In the genomic region with DNA sequence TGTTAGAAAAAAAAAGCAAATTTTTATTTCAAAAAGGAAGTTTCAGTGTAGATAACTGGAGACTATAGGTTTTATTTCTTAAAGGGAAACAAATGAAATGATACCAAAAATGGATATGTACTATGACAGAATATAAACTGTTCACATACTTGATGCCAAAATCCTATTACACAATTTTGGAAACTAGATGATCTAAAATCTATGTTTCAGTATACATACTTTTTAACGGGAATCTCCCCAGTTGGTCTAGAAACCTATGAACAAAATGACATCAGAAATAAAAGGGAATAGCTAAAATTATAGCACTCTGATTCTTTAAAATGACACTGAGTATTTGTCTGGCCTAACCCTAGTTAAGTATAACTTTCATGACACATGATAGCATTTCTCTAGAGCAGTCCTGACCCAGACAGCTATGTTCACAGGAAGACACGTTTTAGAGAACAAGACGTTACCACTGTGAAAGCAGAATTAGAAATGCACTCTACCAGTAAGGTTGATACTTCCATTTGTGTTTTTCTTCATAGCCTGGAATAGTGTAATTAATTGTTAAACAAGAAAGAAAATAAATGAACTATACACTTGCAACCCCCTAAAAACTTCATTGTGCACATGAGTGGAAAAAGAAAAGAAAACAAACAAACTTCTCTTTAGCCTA, we compare ENCODE assay signal across 14 cellular contexts. TPM values are rescaled to one million over a fixed set of nuclear protein-coding genes. Genes with fewer than 3 reads are reported as not detected.
DNase-seq lines count a peak whose midpoint lies in the region; ATAC-seq and TF ChIP-seq lines count a peak whose summit lies in the region.
"Had no signal": no experiment of that assay in that cellular context is flagged by ENCODE, and none has a peak within 500 bp of the region (broad histone marks: within the 10 kb centered on the region; RNA-seq: fewer than 3 reads in every experiment).

No MANE protein-coding gene starts in this region.

- peak overlapping the region; percentile 91 for H3K27ac ChIP-seq in RWPE2 (ENCODE audit: poor library complexity, severe bottlenecking)
- no peak overlapping the region for H3K27ac ChIP-seq in iPS-20b (ENCODE audit: low read length)
- peak overlapping the region; percentile 61 for H3K27ac ChIP-seq in subcutaneous abdominal adipose tissue (ENCODE audit: low read depth, low read length)
- H3K27ac ChIP-seq: suprapubic skin had no signal

- no peak for DNase-seq in activated naive CD4-positive, alpha-beta T cell treated with anti-CD3 and anti-CD28 coated beads, Interleukin-2, amount 50 U/mL, for 72 hours (ENCODE audit: low spot score in 2 of 2)
- DNase-seq in activated naive CD4-positive, alpha-beta T cell treated with anti-CD3 and anti-CD28 coated beads, Interleukin-2, amount 10 ng/mL, durations not matched to agents 7 days and 5 days = no peak
- DNase-seq in RWPE2 (ENCODE audit: low spot score) (no peak), middle frontal gyrus (ENCODE audit: extremely low spot score, low spot score) (no peak), DMS114 treated with DMSO at 0.1 percent for 48 hours (lab: John Stamatoyannopoulos, UW; ENCODE audit: unreplicated experiment) (no peak), hippocampal formation (lab: John Stamatoyannopoulos, UW) (no peak)
- DNase-seq: dermis blood vessel endothelial cell, MV-4-11, NCI-H774, T-helper 9 cell had no signal

- peaks cover 6% of the 10 kb centered on the region for H3K27me3 Mint-ChIP-seq in activated naive CD4-positive, alpha-beta T cell treated with anti-CD3 and anti-CD28 coated beads, Interleukin-2, amount 10 ng/mL, durations not matched to agents 7 days and 5 days

- H3K36me3 ChIP-seq in RWPE2 (ENCODE audit: low read depth) (peaks cover 56% of the 10 kb centered on the region), iPS-20b (ENCODE audit: insufficient read depth, low read depth, low read length) (peaks cover 43% of the 10 kb centered on the region), subcutaneous abdominal adipose tissue (ENCODE audit: control insufficient read depth in 5 of 5, insufficient read depth in 5 of 5, low read length in 5 of 5) (peaks cover 9 to 20% (median 17%) of the 10 kb centered on the region in 5 donors)

- H3K27me3 ChIP-seq in RWPE2 (ENCODE audit: insufficient read depth, poor library complexity, severe bottlenecking) (no peaks in the 10 kb centered on the region), iPS-20b (ENCODE audit: insufficient read depth, low read length) (no peaks in the 10 kb centered on the region), subcutaneous abdominal adipose tissue (ENCODE audit: control insufficient read depth in 5 of 5, insufficient read depth in 4 of 5, low read length in 5 of 5) (no peaks in the 10 kb centered on the region)
- H3K27me3 ChIP-seq: suprapubic skin had no signal

- no peak overlapping the region for H3K4me3 Mint-ChIP-seq in activated naive CD4-positive, alpha-beta T cell treated with anti-CD3 and anti-CD28 coated beads, Interleukin-2, amount 10 ng/mL, durations not matched to agents 7 days and 5 days

- TF ChIP-seq CTCF in RWPE2 (IDR thresholded peaks at IDR 0.05; ENCODE audit: poor library complexity, severe bottlenecking) = no peak

- peaks cover 27 to 41% of the 10 kb centered on the region in 2 donors for H3K36me3 Mint-ChIP-seq in activated naive CD4-positive, alpha-beta T cell treated with anti-CD3 and anti-CD28 coated beads, Interleukin-2, amount 50 U/mL, for 72 hours
- H3K36me3 Mint-ChIP-seq in activated naive CD4-positive, alpha-beta T cell treated with anti-CD3 and anti-CD28 coated beads, Interleukin-2, amount 10 ng/mL, durations not matched to agents 7 days and 5 days = peaks cover 34% of the 10 kb centered on the region

- H3K4me1 ChIP-seq in RWPE2 (ENCODE audit: insufficient read depth, poor library complexity, severe bottlenecking) (peaks cover 57% of the 10 kb centered on the region), iPS-20b (ENCODE audit: insufficient read depth, low read length) (peaks cover 11% of the 10 kb centered on the region), subcutaneous abdominal adipose tissue (ENCODE audit: control insufficient read depth in 5 of 5, insufficient read depth in 5 of 5, low read length in 5 of 5) (peaks cover 0 to 62% (median 46%) of the 10 kb centered on the region in 5 donors)

- H3K27ac Mint-ChIP-seq in activated naive CD4-positive, alpha-beta T cell treated with anti-CD3 and anti-CD28 coated beads, Interleukin-2, amount 50 U/mL, for 72 hours = peak overlapping the region; percentile 39 to 88
- H3K27ac Mint-ChIP-seq in activated naive CD4-positive, alpha-beta T cell treated with anti-CD3 and anti-CD28 coated beads, Interleukin-2, amount 10 ng/mL, durations not matched to agents 7 days and 5 days = no peak overlapping the region
- H3K27ac Mint-ChIP-seq: activated T-helper 2 cell treated with anti-CD3 and anti-CD28 coated beads, Interferon-gamma antibody, Interleukin-2, Interleukin-4, amounts not matched to agents 10 μg/mL and 5 μg/mL and 100 μg/mL, durations not matched to agents 14 hours and 24 hours and 36 hours had no signal

- H3K9me3 ChIP-seq in RWPE2 (ENCODE audit: severe bottlenecking) (no peaks in the 10 kb centered on the region), iPS-20b (ENCODE audit: insufficient read depth, low read depth, low read length) (no peaks in the 10 kb centered on the region), subcutaneous abdominal adipose tissue (ENCODE audit: control insufficient read depth in 5 of 5, low read length in 5 of 5) (no peaks in the 10 kb centered on the region)
- H3K9me3 ChIP-seq: suprapubic skin had no signal

- H3K4me1 Mint-ChIP-seq in activated naive CD4-positive, alpha-beta T cell treated with anti-CD3 and anti-CD28 coated beads, Interleukin-2, amount 10 ng/mL, durations not matched to agents 7 days and 5 days = peaks cover 51% of the 10 kb centered on the region

- H3K9me3 Mint-ChIP-seq in activated naive CD4-positive, alpha-beta T cell treated with anti-CD3 and anti-CD28 coated beads, Interleukin-2, amount 50 U/mL, for 72 hours = no peaks in the 10 kb centered on the region
- no peaks in the 10 kb centered on the region for H3K9me3 Mint-ChIP-seq in activated naive CD4-positive, alpha-beta T cell treated with anti-CD3 and anti-CD28 coated beads, Interleukin-2, amount 10 ng/mL, durations not matched to agents 7 days and 5 days
- H3K9me3 Mint-ChIP-seq: activated T-helper 2 cell treated with anti-CD3 and anti-CD28 coated beads, Interferon-gamma antibody, Interleukin-2, Interleukin-4, amounts not matched to agents 10 μg/mL and 5 μg/mL and 100 μg/mL, durations not matched to agents 14 hours and 24 hours and 36 hours had no signal

- CTCF ChIA-PET in activated naive CD4-positive, alpha-beta T cell treated with anti-CD3 and anti-CD28 coated beads, Interleukin-2, amount 10 ng/mL, durations not matched to agents 7 days and 5 days (lab: Charles Lee) = no interaction called here

- H3K9ac ChIP-seq in iPS-20b (ENCODE audit: low read depth, low read length) = 0 out of 2 replicates have a peak overlapping the region, but pooled peaks have one; percentile 13
- H3K9ac ChIP-seq in subcutaneous abdominal adipose tissue (ENCODE audit: low read length in 5 of 5) = peak overlapping the region in 1 of 5 donors; percentile 58

- H3K4me3 ChIP-seq in RWPE2 (ENCODE audit: severe bottlenecking) (peak overlapping the region; percentile 68), iPS-20b (ENCODE audit: low read length) (no peak overlapping the region), subcutaneous abdominal adipose tissue (ENCODE audit: low read depth in 1 of 5, low read length in 5 of 5) (no peak overlapping the region)

- no peak for ATAC-seq in activated naive CD4-positive, alpha-beta T cell treated with anti-CD3 and anti-CD28 coated beads, Interleukin-2, amount 50 U/mL, for 72 hours
- ATAC-seq in RWPE2 (ENCODE audit: low read depth) = no peak

RNA-seq across cellular contexts. Expression of gene OSER1, which starts 3.4 kb away (rescaled TPM):
- 10 to 100 TPM; 32.2 to 42.8 TPM for total RNA-seq in activated naive CD4-positive, alpha-beta T cell treated with anti-CD3 and anti-CD28 coated beads, Interleukin-2, amount 50 U/mL, for 72 hours

RNA-seq across cellular contexts. Expression of gene JPH2, which starts 20.2 kb away (rescaled TPM):
- under 1 TPM in 1 of 2 donors, not detected in 1; 0.97 TPM for total RNA-seq in activated naive CD4-positive, alpha-beta T cell treated with anti-CD3 and anti-CD28 coated beads, Interleukin-2, amount 50 U/mL, for 72 hours
- total RNA-seq: activated T-helper 2 cell treated with anti-CD3 and anti-CD28 coated beads, Interferon-gamma antibody, Interleukin-2, Interleukin-4, amounts not matched to agents 10 μg/mL and 5 μg/mL and 100 μg/mL, durations not matched to agents 14 hours and 24 hours and 36 hours had no signal

RNA-seq across cellular contexts. Expression of gene GDAP1L1, which starts 39.9 kb away (rescaled TPM):
- total RNA-seq in activated naive CD4-positive, alpha-beta T cell treated with anti-CD3 and anti-CD28 coated beads, Interleukin-2, amount 50 U/mL, for 72 hours = not detected
- total RNA-seq: activated T-helper 2 cell treated with anti-CD3 and anti-CD28 coated beads, Interferon-gamma antibody, Interleukin-2, Interleukin-4, amounts not matched to agents 10 μg/mL and 5 μg/mL and 100 μg/mL, durations not matched to agents 14 hours and 24 hours and 36 hours; dermis blood vessel endothelial cell; suprapubic skin had no signal
